In genomic region chr20:45909817-45910669, GRCh38 we compare ENCODE assay signal across 8 cellular contexts. TPM values are rescaled to one million over a fixed set of nuclear protein-coding genes. Genes with fewer than 3 reads are reported as not detected.
DNase-seq lines count a peak whose midpoint lies in the region; ATAC-seq and TF ChIP-seq lines count a peak whose summit lies in the region.

No MANE protein-coding gene starts in this region.

- H3K27me3 Mint-ChIP-seq in activated naive CD4-positive, alpha-beta T cell treated with anti-CD3 and anti-CD28 coated beads, Interleukin-2, amount 50 U/mL, for 24 hours: peaks cover 7% of the 10 kb centered on the region
- peaks cover 13% of the 10 kb centered on the region for H3K27me3 Mint-ChIP-seq in activated T-helper 1 cell treated with anti-CD3 and anti-CD28 coated beads, Interleukin-12 subunit alpha, Interleukin-12 subunit beta, Interleukin-2, Interleukin-4 antibody, amounts not matched to agents 30 ng/mL and 10 ng/mL and 1 ng/mL, durations not matched to agents 14 hours and 24 hours and 36 hours (ENCODE audit: insufficient read depth)

- H3K4me3 ChIP-seq in iPS-20b (ENCODE audit: low read length) (peak overlapping the region; percentile 51; the same call in 1 of the 2 replicates), thoracic aorta (peak overlapping the region; percentile 81)

- DNase-seq in activated naive CD4-positive, alpha-beta T cell treated with anti-CD3 and anti-CD28 coated beads, Interleukin-2, amount 50 U/mL, for 16 hours: no peak
- no peak for DNase-seq in activated T-helper 1 cell treated with anti-CD3 and anti-CD28 coated beads, Interleukin-12 subunit alpha, Interleukin-12 subunit beta, Interleukin-2, Interleukin-4 antibody, amounts not matched to agents 30 ng/mL and 10 ng/mL and 1 ng/mL, durations not matched to agents 14 hours and 24 hours and 36 hours (ENCODE audit: low spot score)
- DNase-seq in thoracic aorta (ENCODE audit: low spot score) (no peak), NCI-H2029 treated with DMSO at 0.1 percent for 48 hours (lab: John Stamatoyannopoulos, UW) (no peak), inferior parietal cortex (ENCODE audit: extremely low spot score) (no peak)

- peaks cover 43% of the 10 kb centered on the region for H3K36me3 ChIP-seq in iPS-20b (ENCODE audit: insufficient read depth, low read depth, low read length)
- no peaks in the 10 kb centered on the region for H3K36me3 ChIP-seq in thoracic aorta

- H3K9me3 ChIP-seq in iPS-20b (ENCODE audit: insufficient read depth, low read depth, low read length) (no peaks in the 10 kb centered on the region), thoracic aorta (no peaks in the 10 kb centered on the region)

- no peak for ATAC-seq in thoracic aorta (ENCODE audit: insufficient number of reproducible peaks, low FRiP score, low read depth)
- ATAC-seq in GM21360 (IDR thresholded peaks at IDR 0.05; ENCODE audit: unreplicated experiment): no peak

- intact Hi-C loops in activated T-helper 1 cell treated with anti-CD3 and anti-CD28 coated beads, Interleukin-12 subunit alpha, Interleukin-12 subunit beta, Interleukin-2, Interleukin-4 antibody, amounts not matched to agents 30 ng/mL and 10 ng/mL and 1 ng/mL, durations not matched to agents 14 hours and 24 hours and 36 hours (cut with micrococcal nuclease): loop anchor here (1.0 kb wide), 3 partner anchors 19 to 62 kb away; partner anchors contain the start of genes ACOT8, CTSA, NEURL2 and ZNF335

- no peaks in the 10 kb centered on the region for H3K27me3 ChIP-seq in iPS-20b (ENCODE audit: insufficient read depth, low read length)
- no peaks in the 10 kb centered on the region for H3K27me3 ChIP-seq in thoracic aorta (replicated peaks; ENCODE audit: insufficient read depth)

- peaks cover 3% of the 10 kb centered on the region; the same call in 1 of the 2 replicates for H3K4me1 ChIP-seq in iPS-20b (ENCODE audit: insufficient read depth, low read length)
- H3K4me1 ChIP-seq in thoracic aorta (ENCODE audit: control insufficient read depth in 1 of 2, low read depth in 2 of 2): peaks cover 6 to 23% of the 10 kb centered on the region in 2 donors

- no peak for TF ChIP-seq CTCF in thoracic aorta (IDR thresholded peaks at IDR 0.05)

- peaks cover 17% of the 10 kb centered on the region for H3K4me1 Mint-ChIP-seq in activated naive CD4-positive, alpha-beta T cell treated with anti-CD3 and anti-CD28 coated beads, Interleukin-2, amount 50 U/mL, for 24 hours
- H3K4me1 Mint-ChIP-seq in activated T-helper 1 cell treated with anti-CD3 and anti-CD28 coated beads, Interleukin-12 subunit alpha, Interleukin-12 subunit beta, Interleukin-2, Interleukin-4 antibody, amounts not matched to agents 30 ng/mL and 10 ng/mL and 1 ng/mL, durations not matched to agents 14 hours and 24 hours and 36 hours (ENCODE audit: low read depth): peaks cover 14% of the 10 kb centered on the region

- H3K27ac Mint-ChIP-seq in activated naive CD4-positive, alpha-beta T cell treated with anti-CD3 and anti-CD28 coated beads, Interleukin-2, amount 50 U/mL, for 24 hours: no peak overlapping the region
- H3K27ac Mint-ChIP-seq in activated T-helper 1 cell treated with anti-CD3 and anti-CD28 coated beads, Interleukin-12 subunit alpha, Interleukin-12 subunit beta, Interleukin-2, Interleukin-4 antibody, amounts not matched to agents 30 ng/mL and 10 ng/mL and 1 ng/mL, durations not matched to agents 14 hours and 24 hours and 36 hours: no peak overlapping the region

- H3K27ac ChIP-seq in iPS-20b (ENCODE audit: low read length): no peak overlapping the region
- H3K27ac ChIP-seq in thoracic aorta: peak overlapping the region in 1 of 2 donors; percentile 20

- no peaks in the 10 kb centered on the region for H3K9me3 Mint-ChIP-seq in activated naive CD4-positive, alpha-beta T cell treated with anti-CD3 and anti-CD28 coated beads, Interleukin-2, amount 50 U/mL, for 24 hours
- H3K9me3 Mint-ChIP-seq in activated T-helper 1 cell treated with anti-CD3 and anti-CD28 coated beads, Interleukin-12 subunit alpha, Interleukin-12 subunit beta, Interleukin-2, Interleukin-4 antibody, amounts not matched to agents 30 ng/mL and 10 ng/mL and 1 ng/mL, durations not matched to agents 14 hours and 24 hours and 36 hours: no peaks in the 10 kb centered on the region

- H3K36me3 Mint-ChIP-seq in activated naive CD4-positive, alpha-beta T cell treated with anti-CD3 and anti-CD28 coated beads, Interleukin-2, amount 50 U/mL, for 24 hours: no peaks in the 10 kb centered on the region
- H3K36me3 Mint-ChIP-seq in activated T-helper 1 cell treated with anti-CD3 and anti-CD28 coated beads, Interleukin-12 subunit alpha, Interleukin-12 subunit beta, Interleukin-2, Interleukin-4 antibody, amounts not matched to agents 30 ng/mL and 10 ng/mL and 1 ng/mL, durations not matched to agents 14 hours and 24 hours and 36 hours (ENCODE audit: low read depth): no peaks in the 10 kb centered on the region

- peak overlapping the region; percentile 85 for H3K4me3 Mint-ChIP-seq in activated naive CD4-positive, alpha-beta T cell treated with anti-CD3 and anti-CD28 coated beads, Interleukin-2, amount 50 U/mL, for 24 hours
- peak overlapping the region; percentile 45 for H3K4me3 Mint-ChIP-seq in activated T-helper 1 cell treated with anti-CD3 and anti-CD28 coated beads, Interleukin-12 subunit alpha, Interleukin-12 subunit beta, Interleukin-2, Interleukin-4 antibody, amounts not matched to agents 30 ng/mL and 10 ng/mL and 1 ng/mL, durations not matched to agents 14 hours and 24 hours and 36 hours

- no peak overlapping the region for H3K9ac ChIP-seq in iPS-20b (ENCODE audit: low read depth, low read length)

RNA-seq across cellular contexts. Expression of gene PLTP, which starts 1.9 kb away (rescaled TPM):
- 1.5 and 1.9 TPM in 2 replicates for total RNA-seq in activated T-helper 1 cell treated with anti-CD3 and anti-CD28 coated beads, Interleukin-12 subunit alpha, Interleukin-12 subunit beta, Interleukin-2, Interleukin-4 antibody, amounts not matched to agents 30 ng/mL and 10 ng/mL and 1 ng/mL, durations not matched to agents 14 hours and 24 hours and 36 hours
- 100 to 1,000 TPM; 182 to 637 TPM for total RNA-seq in thoracic aorta

RNA-seq across cellular contexts. Expression of gene CTSA, which starts 18.9 kb away (rescaled TPM):
- total RNA-seq in activated T-helper 1 cell treated with anti-CD3 and anti-CD28 coated beads, Interleukin-12 subunit alpha, Interleukin-12 subunit beta, Interleukin-2, Interleukin-4 antibody, amounts not matched to agents 30 ng/mL and 10 ng/mL and 1 ng/mL, durations not matched to agents 14 hours and 24 hours and 36 hours: 43.0 and 46.9 TPM in 2 replicates
- total RNA-seq in thoracic aorta: 100 to 1,000 TPM in 1 of 2 donors, 10 to 100 TPM in 1; 73.7 to 109 TPM

RNA-seq across cellular contexts. Expression of gene NEURL2, which starts 19.0 kb away (rescaled TPM):
- 1.9 and 3.4 TPM in 2 replicates for total RNA-seq in activated T-helper 1 cell treated with anti-CD3 and anti-CD28 coated beads, Interleukin-12 subunit alpha, Interleukin-12 subunit beta, Interleukin-2, Interleukin-4 antibody, amounts not matched to agents 30 ng/mL and 10 ng/mL and 1 ng/mL, durations not matched to agents 14 hours and 24 hours and 36 hours
- total RNA-seq in thoracic aorta: 10 to 100 TPM; 19.7 to 78.7 TPM

RNA-seq across cellular contexts. Expression of gene SPATA25, which starts 22.6 kb away (rescaled TPM):
- total RNA-seq in activated T-helper 1 cell treated with anti-CD3 and anti-CD28 coated beads, Interleukin-12 subunit alpha, Interleukin-12 subunit beta, Interleukin-2, Interleukin-4 antibody, amounts not matched to agents 30 ng/mL and 10 ng/mL and 1 ng/mL, durations not matched to agents 14 hours and 24 hours and 36 hours: 0.59 and 1.1 TPM in 2 replicates
- total RNA-seq in thoracic aorta: 10 to 100 TPM; 16.6 to 16.7 TPM

RNA-seq across cellular contexts. Expression of gene PCIF1, which starts 24.4 kb away (rescaled TPM):
- total RNA-seq in activated T-helper 1 cell treated with anti-CD3 and anti-CD28 coated beads, Interleukin-12 subunit alpha, Interleukin-12 subunit beta, Interleukin-2, Interleukin-4 antibody, amounts not matched to agents 30 ng/mL and 10 ng/mL and 1 ng/mL, durations not matched to agents 14 hours and 24 hours and 36 hours: 27.9 and 28.5 TPM in 2 replicates
- total RNA-seq in thoracic aorta: 10 to 100 TPM; 22.6 to 34.7 TPM

Comparison
In these comparisons a context has a peak if more than half of its experiments do, and no peak if none do; other contexts are left out.
1. RNA of gene PLTP, which starts 1.9 kb away (total RNA-seq): 182 to 637 TPM in thoracic aorta; 1.5 to 1.9 TPM in activated T-helper 1 cell treated with anti-CD3 and anti-CD28 coated beads, Interleukin-12 subunit alpha, Interleukin-12 subunit beta, Interleukin-2, Interleukin-4 antibody, amounts not matched to agents 30 ng/mL and 10 ng/mL and 1 ng/mL, durations not matched to agents 14 hours and 24 hours and 36 hours; every median in the first group is over 10 times any median in the second.